8 cellular contexts compared by ENCODE assay signal in genomic region chr3:51681453-51681852, GRCh38. TPM values are rescaled to one million over a fixed set of nuclear protein-coding genes. Genes with fewer than 3 reads are reported as not detected.
DNase-seq lines count a peak whose midpoint lies in the region; ATAC-seq and FAIRE-seq lines count a peak whose summit lies in the region.

No MANE protein-coding gene starts in this region.

- peak overlapping the region; percentile 17 for H3K4me3 ChIP-seq in trophoblast cell (ENCODE audit: low read depth, low read length)

- WGBS in trophoblast cell (ENCODE audit: extremely low coverage, insufficient coverage, insufficient read length), result no CpG with 5 or more reads among the region's 3 CpGs

- peaks cover 0 to 19% of the 10 kb centered on the region in 2 experiments for H3K4me1 ChIP-seq in trophoblast cell (ENCODE audit: control insufficient read depth in 1 of 2, insufficient read depth in 2 of 2, low read length in 2 of 2)

- no peak overlapping the region for H3K14ac ChIP-seq in trophoblast cell (ENCODE audit: low read length)

- peak; percentile 28 for ATAC-seq in HG02642 (IDR thresholded peaks at IDR 0.05; ENCODE audit: poor library complexity, unreplicated experiment)

- no peak overlapping the region for H2BK12ac ChIP-seq in trophoblast cell (ENCODE audit: low read length)

- no peak overlapping the region for H3K4ac ChIP-seq in trophoblast cell (ENCODE audit: low read depth, low read length)

- H4K12ac ChIP-seq in trophoblast cell (ENCODE audit: low read depth, low read length), result no peak overlapping the region

- H3K79me1 ChIP-seq in trophoblast cell (ENCODE audit: low read length), result no peaks in the 10 kb centered on the region

- no peak overlapping the region for H3K27ac ChIP-seq in trophoblast cell (ENCODE audit: low read depth, low read length)

- no peaks in the 10 kb centered on the region for H3K27me3 ChIP-seq in trophoblast cell (ENCODE audit: insufficient read depth, low read length)

- H3K4me2 ChIP-seq in trophoblast cell (ENCODE audit: low read length), result no peak overlapping the region

- no peak overlapping the region for H4K91ac ChIP-seq in trophoblast cell (ENCODE audit: low read depth, low read length)

- peaks cover 12 to 17% of the 10 kb centered on the region in 2 experiments for H3K36me3 ChIP-seq in trophoblast cell (ENCODE audit: control insufficient read depth in 1 of 2, insufficient read depth in 2 of 2, low read length in 2 of 2)

- H2AK5ac ChIP-seq in trophoblast cell (ENCODE audit: low read length), result no peak overlapping the region

- DNase-seq in T-helper 22 cell (ENCODE audit: low read depth), result peak; percentile 40
- DNase-seq in effector CD4-positive, alpha-beta T cell, result peak; percentile 26
- DNase-seq in trophoblast cell, result no peak
- DNase-seq in urothelium cell line (ENCODE audit: low spot score), result no peak
- DNase-seq in NCI-H1417 treated with DMSO at 0.1 percent for 48 hours (lab: John Stamatoyannopoulos, UW), result no peak
- DNase-seq in HK-2 (ENCODE audit: unreplicated experiment), result no peak
- no peak for DNase-seq in GM19240 (ENCODE audit: insufficient read length, low spot score)

- no peak overlapping the region for H3K9ac ChIP-seq in trophoblast cell (ENCODE audit: low read length)

- H2BK5ac ChIP-seq in trophoblast cell (ENCODE audit: low read depth, low read length, poor library complexity), result no peak overlapping the region

- no peak overlapping the region for H2BK120ac ChIP-seq in trophoblast cell (ENCODE audit: insufficient read depth, low read length, poor library complexity)

- no peaks in the 10 kb centered on the region for H3K9me3 ChIP-seq in trophoblast cell (ENCODE audit: insufficient read depth, low read depth, low read length)

- H4K8ac ChIP-seq in trophoblast cell (ENCODE audit: low read depth, low read length), result no peak overlapping the region

- no peaks in the 10 kb centered on the region for H3K79me2 ChIP-seq in trophoblast cell (ENCODE audit: control insufficient read depth, insufficient read depth, low read length, poor library complexity)

- H3K23ac ChIP-seq in trophoblast cell (ENCODE audit: low read length), result no peak overlapping the region

- no peak for FAIRE-seq in urothelium cell line (lab: Jason Lieb, UNC)

- H2AFZ ChIP-seq in trophoblast cell (ENCODE audit: insufficient read depth, low read length, poor library complexity), result no peak overlapping the region

- no peak overlapping the region for H3K18ac ChIP-seq in trophoblast cell (ENCODE audit: low read length)

RNA-seq across cellular contexts. Expression of gene TEX264, which starts 10.4 kb away (rescaled TPM):
- 19.2 and 21.4 TPM in 2 replicates for polyA plus RNA-seq in trophoblast cell (2013)

RNA-seq across cellular contexts. Expression of gene GRM2, which starts 25.4 kb away (rescaled TPM):
- polyA plus RNA-seq in trophoblast cell (2013), result 0.11 and 0.16 TPM in 2 replicates

Comparison
In these comparisons a context has a peak if more than half of its experiments do, and no peak if none do; other contexts are left out.
1. DNase-seq: peak in T-helper 22 cell (single experiment) and effector CD4-positive, alpha-beta T cell (single experiment); none in trophoblast cell (0 of 2), urothelium cell line (single experiment), NCI-H1417 treated with DMSO at 0.1 percent for 48 hours (single experiment), HK-2 (single experiment) and GM19240 (single experiment).